ENCODE assay signal across 8 cellular contexts in genomic region chr12:76031414-76032042, GRCh38. TPM values are rescaled to one million over a fixed set of nuclear protein-coding genes. Genes with fewer than 3 reads are reported as not detected.
DNase-seq lines count a peak whose midpoint lies in the region; ATAC-seq and TF ChIP-seq lines count a peak whose summit lies in the region.

PHLDA1 (minus strand) TSS chr12:76031776.

- H3K4me3 ChIP-seq in IMR-90 (ENCODE audit: insufficient read depth, low read depth, low read length) (peak within 1 kb of the TSS; percentile 98), OCI-LY7 (ENCODE audit: low read depth, low read length, poor library complexity, severe bottlenecking) (peak within 1 kb of the TSS; percentile 71), epithelial cell of esophagus (ENCODE audit: low read length) (peak within 1 kb of the TSS; percentile 83)

- peak within 1 kb of the TSS; percentile 99 for H3K56ac ChIP-seq in IMR-90 (ENCODE audit: extremely low read depth, insufficient read depth, low read length)

- peak within 1 kb of the TSS; percentile 99 for H3K18ac ChIP-seq in IMR-90 (ENCODE audit: low read depth, low read length)

- H3K27ac ChIP-seq in IMR-90 (ENCODE audit: insufficient read depth, low read length) (peak within 1 kb of the TSS; percentile 98), OCI-LY7 (ENCODE audit: low read depth, low read length, poor library complexity, severe bottlenecking) (no peak within 1 kb of the TSS)

- CTCF ChIA-PET in IMR-90 (lab: Yijun Ruan, JAX) (interaction anchor here (0.6 to 1.4 kb wide), 7 partner anchors 53 to 505 kb away, joined by 3 to 6 read pairs (median 3); partner anchors contain the start of gene BBS10), OCI-LY7 (lab: Charles Lee; ENCODE audit: unreplicated experiment) (interaction anchor here (1.0 to 1.4 kb wide), 4 partner anchors 11 to 505 kb away, joined by 3 to 5 read pairs (median 4); no protein-coding TSS in a partner anchor)

- TF ChIP-seq CTCF in IMR-90 (conservative IDR thresholded peaks at IDR 0.05; ENCODE audit: low read depth, low read length) (peak; percentile 74), OCI-LY7 (conservative IDR thresholded peaks at IDR 0.05; ENCODE audit: low read length) (peak; percentile 73), epithelial cell of esophagus (IDR thresholded peaks at IDR 0.05; ENCODE audit: insufficient read depth, low read depth, low read length, missing control alignments) (peak; percentile 47)

- peak within 1 kb of the TSS; percentile 91; the same call in 2 of the 3 replicates for H2BK15ac ChIP-seq in IMR-90 (ENCODE audit: low read depth, low read length)

- H3K4me2 ChIP-seq in IMR-90 (ENCODE audit: low read depth, low read length) (peak within 1 kb of the TSS; percentile 100), OCI-LY7 (ENCODE audit: low read length) (peak within 1 kb of the TSS; percentile 67)

- H3K14ac ChIP-seq in IMR-90 (replicated peaks; ENCODE audit: low read depth, low read length): peak within 1 kb of the TSS; percentile 100

- POLR2A ChIA-PET in IMR-90 (lab: Charles Lee; ENCODE audit: unreplicated experiment): interaction anchor here (0.5 to 2.0 kb wide), 16 partner anchors 12 to 557 kb away, joined by 3 to 7 read pairs (median 4); partner anchors contain the start of genes BBS10 and KRR1
- POLR2A ChIA-PET in OCI-LY7 (lab: Charles Lee): interaction anchor here (0.6 to 1.7 kb wide), 11 partner anchors 10 to 545 kb away, joined by 3 to 6 read pairs (median 3); partner anchors contain the start of gene BBS10

- H3K23ac ChIP-seq in IMR-90 (ENCODE audit: low read depth, low read length): peak within 1 kb of the TSS; percentile 99

- no peaks in the 10 kb centered on the region for H3K27me3 ChIP-seq in IMR-90 (ENCODE audit: control insufficient read depth, insufficient read depth, low read length)

- peaks cover 5% of the 10 kb centered on the region for H3K9me1 ChIP-seq in IMR-90 (ENCODE audit: insufficient read depth, low read length)

- dilution Hi-C loops in IMR-90 (cut with HindIII; ENCODE audit: low sequenced_read_pairs, unreplicated experiment): no loop called here

- peak within 1 kb of the TSS; percentile 92 to 95 for H4K8ac ChIP-seq in IMR-90 (ENCODE audit: low read depth in 2 of 2, low read length in 2 of 2)

- peak within 1 kb of the TSS; percentile 97 for H2BK5ac ChIP-seq in IMR-90 (ENCODE audit: low read depth, low read length, poor library complexity, severe bottlenecking)

- peak within 1 kb of the TSS; percentile 84 for H2BK20ac ChIP-seq in IMR-90 (ENCODE audit: low read depth, low read length)

- intact Hi-C loops in IMR-90 (cut with micrococcal nuclease): loop anchor here (1.0 to 5.0 kb wide), 5 partner anchors 316 to 699 kb away; partner anchors contain the start of genes CAPS2 and GLIPR1L1
- intact Hi-C loops in OCI-LY7 (cut with micrococcal nuclease; ENCODE audit: unreplicated experiment): loop anchor here (1.0 to 5.0 kb wide), 9 partner anchors 71 to 544 kb away; partner anchors contain the start of gene KRR1

- no peaks in the 10 kb centered on the region for H3K9me3 ChIP-seq in IMR-90 (ENCODE audit: control insufficient read depth, insufficient read depth, low read length)
- H3K9me3 ChIP-seq in OCI-LY7 (ENCODE audit: low read length): no peaks in the 10 kb centered on the region

- peaks cover 10 to 39% of the 10 kb centered on the region in 2 experiments for H3K79me1 ChIP-seq in IMR-90 (ENCODE audit: low read depth in 1 of 2, low read length in 2 of 2)

- peak; percentile 89 for DNase-seq in DMS153 (lab: John Stamatoyannopoulos, UW)
- peak; percentile 97 for DNase-seq in IMR-90
- peak; percentile 91 for DNase-seq in OCI-LY7 (ENCODE audit: low spot score)
- DNase-seq in activated T-cell treated with anti-CD3 and anti-CD28 coated beads for 24 hours (ENCODE audit: low read depth): peak; percentile 94
- peak; percentile 97 for DNase-seq in epithelial cell of esophagus (ENCODE audit: low read depth)
- DNase-seq in mucosa of gallbladder (ENCODE audit: low spot score): peak; percentile 94
- peak; percentile 89 to 95 for DNase-seq in stimulated activated CD8-positive, alpha-beta memory T cell treated with anti-CD3 and anti-CD28 coated beads, Interleukin-4, amount 100 ng/mL, for 4 hours (ENCODE audit: low read depth in 2 of 2, low spot score in 1 of 2)

- peak within 1 kb of the TSS; percentile 99 for H3K4ac ChIP-seq in IMR-90 (ENCODE audit: low read depth, low read length)

- peak; percentile 87 for ATAC-seq in GM21528 (IDR thresholded peaks at IDR 0.05; ENCODE audit: low FRiP score, unreplicated experiment)
- ATAC-seq in IMR-90 (ENCODE audit: low read depth): peak; percentile 81

- H2BK120ac ChIP-seq in IMR-90 (ENCODE audit: low read depth, low read length): peak within 1 kb of the TSS; percentile 93

- BruUV-seq in IMR-90 (replicated peaks; lab: Mats Ljungman, UMichigan) (no TSS peak), OCI-LY7 (replicated peaks; lab: Mats Ljungman, UMichigan) (no TSS peak)

- H4K20me1 ChIP-seq in IMR-90 (ENCODE audit: insufficient read depth, low read length) (peaks cover 26% of the 10 kb centered on the region), OCI-LY7 (ENCODE audit: insufficient read depth, low read length) (no peaks in the 10 kb centered on the region)

- TF ChIP-seq POLR2A in IMR-90 (IDR thresholded peaks at IDR 0.05; ENCODE audit: low read depth, low read length): peak; percentile 100

- no peaks in the 10 kb centered on the region for H3K79me2 ChIP-seq in OCI-LY7 (ENCODE audit: insufficient read depth, low read depth, low read length)

- peak within 1 kb of the TSS; percentile 100 for H3K9ac ChIP-seq in IMR-90 (ENCODE audit: low read depth, low read length)

- peak within 1 kb of the TSS; percentile 99 for H4K5ac ChIP-seq in IMR-90 (ENCODE audit: low read depth, low read length)

- H3K4me1 ChIP-seq in IMR-90 (ENCODE audit: control insufficient read depth, insufficient read depth, low read length): peaks cover 7% of the 10 kb centered on the region
- H3K4me1 ChIP-seq in OCI-LY7 (ENCODE audit: insufficient read depth, low read length, poor library complexity, severe bottlenecking): peaks cover 28% of the 10 kb centered on the region

- H3K36me3 ChIP-seq in IMR-90 (ENCODE audit: control insufficient read depth, insufficient read depth, low read length) (peaks cover 28% of the 10 kb centered on the region), OCI-LY7 (ENCODE audit: insufficient read depth, low read length) (no peaks in the 10 kb centered on the region)

- 0% methylated on average over 28 of the region's 67 CpGs; no CpG with 5 or more reads in 1 of the 2 experiments for WGBS in IMR-90 (ENCODE audit: extremely low coverage in 2 of 2, insufficient read length in 1 of 2), 2 experiments

- in situ Hi-C loops in IMR-90 (cut with MboI; ENCODE audit: low sequenced_read_pairs): loop anchor here (25.0 kb wide), 1 partner anchor 694 kb away; the partner anchor contains the start of genes CAPS2 and GLIPR1L1

- peak within 1 kb of the TSS; percentile 94 for H2AK9ac ChIP-seq in IMR-90 (replicated peaks; ENCODE audit: low read depth, low read length, poor library complexity)

- peak within 1 kb of the TSS; percentile 97 for H4K91ac ChIP-seq in IMR-90 (ENCODE audit: insufficient read depth, low read depth, low read length)

- H3K9me2 ChIP-seq in OCI-LY7 (ENCODE audit: insufficient read depth, low read length): no peaks in the 10 kb centered on the region

- H2AFZ ChIP-seq in IMR-90 (replicated peaks; ENCODE audit: low read length, poor library complexity): peak within 1 kb of the TSS; percentile 83
- peak within 1 kb of the TSS; percentile 89 for H2AFZ ChIP-seq in OCI-LY7 (ENCODE audit: low read length)

- peak within 1 kb of the TSS; percentile 97 for H2AK5ac ChIP-seq in IMR-90 (ENCODE audit: low read depth, low read length)

- TF ChIP-seq RAD21 in IMR-90 (IDR thresholded peaks at IDR 0.05; ENCODE audit: low read length): peak; percentile 73

TF ChIP-seq in IMR-90, 13 proteins besides CTCF, POLR2A, EP300 and RAD21:
- TF ChIP-seq RCOR1 (IDR thresholded peaks at IDR 0.05; ENCODE audit: insufficient replicate concordance, low read length): no peak
- no peak for TF ChIP-seq NFE2L2 (IDR thresholded peaks at IDR 0.05; ENCODE audit: low read depth, low read length)
- TF ChIP-seq MXI1 (IDR thresholded peaks at IDR 0.05; ENCODE audit: borderline replicate concordance, low read depth, low read length): peak; percentile 90
- peak; percentile 77 for TF ChIP-seq BHLHE40 (IDR thresholded peaks at IDR 0.05; ENCODE audit: low read depth, low read length)
- peak; percentile 91 for TF ChIP-seq MAZ (IDR thresholded peaks at IDR 0.05; ENCODE audit: borderline replicate concordance, low read depth, low read length)
- no peak for TF ChIP-seq MAFK (IDR thresholded peaks at IDR 0.05; ENCODE audit: low read depth, low read length)
- peak; percentile 75; the same call in 1 of the 2 replicates for TF ChIP-seq CHD1 (IDR thresholded peaks at IDR 0.05; ENCODE audit: low read depth, low read length)
- no peak for TF ChIP-seq FOS (IDR thresholded peaks at IDR 0.05; ENCODE audit: low read depth, low read length)
- TF ChIP-seq USF2 (IDR thresholded peaks at IDR 0.05; ENCODE audit: low read depth, low read length): no peak; the same call in 1 of the 2 replicates
- peak; percentile 66 for TF ChIP-seq SMC3 (IDR thresholded peaks at IDR 0.05; ENCODE audit: low read depth, low read length)
TF ChIP-seq in IMR-90: peak in this region for 5.

RNA-seq across cellular contexts. Expression of gene PHLDA1, which starts in this region (rescaled TPM):
- total RNA-seq in IMR-90 (2012; rRNA removed) (27.8 and 47.8 TPM in 2 replicates), OCI-LY7 (2022) (2.1 and 2.3 TPM in 2 replicates), mucosa of gallbladder (5.2 TPM)
- 28.9 and 32.4 TPM in 2 replicates for polyA plus RNA-seq in IMR-90 (2012; rRNA removed)
- polyA plus RNA-seq in IMR-90 (2012; cell fraction: cytosol; rRNA removed): 38.1 and 58.3 TPM in 2 replicates
- 63.4 and 81.1 TPM in 2 replicates for polyA plus RNA-seq in IMR-90 (2012; cell fraction: nucleus; rRNA removed; ENCODE audit: low replicate concordance)
- total RNA-seq in OCI-LY7 (2014; rRNA removed; shearing (Covaris generic)): 0.44 and 0.54 TPM in 2 replicates
